8 cellular contexts compared by ENCODE assay signal in the genomic region with DNA sequence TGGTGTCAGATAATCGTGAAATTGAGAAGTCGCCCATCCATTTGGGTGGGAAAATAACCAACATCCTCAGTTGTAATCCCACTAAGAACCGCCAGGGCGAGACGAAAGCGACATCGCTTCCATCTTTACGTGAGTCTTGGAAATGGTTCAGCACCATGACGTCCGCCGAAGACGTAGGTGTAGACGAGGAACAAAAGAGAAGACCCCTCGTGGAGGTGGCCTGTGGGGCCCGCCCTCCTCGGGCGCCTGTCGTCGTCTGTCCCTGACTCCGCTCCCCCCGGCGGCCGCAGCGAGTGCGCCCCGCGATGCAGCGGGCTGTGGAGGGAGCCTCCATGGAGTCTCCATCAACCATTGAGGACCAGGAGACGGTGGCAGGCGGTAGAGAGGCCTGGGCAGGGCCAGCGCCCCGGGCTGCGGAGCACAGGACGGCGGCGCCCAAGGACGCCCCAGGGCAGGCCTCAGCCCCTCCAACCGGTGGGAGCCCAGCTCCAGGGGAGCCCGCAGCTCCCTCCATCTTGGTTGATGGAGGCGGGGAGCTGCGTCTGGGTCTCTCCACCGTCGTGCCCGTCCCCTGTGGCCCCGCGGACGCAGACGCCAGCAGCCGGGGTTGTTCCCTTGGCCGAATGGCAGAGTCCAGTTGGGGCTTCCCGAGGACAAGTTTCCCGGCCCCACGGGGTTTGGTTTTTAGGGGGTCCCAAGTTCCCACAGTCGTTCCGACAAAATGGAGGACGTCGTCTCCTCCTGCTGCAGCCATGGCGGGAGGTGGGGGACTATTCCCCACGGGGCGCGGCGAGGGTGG. TPM values are rescaled to one million over a fixed set of nuclear protein-coding genes. Genes with fewer than 3 reads are reported as not detected.
A peak's percentile ranks its signal among the peaks of the same experiment; 100 is the strongest.
DNase-seq lines count a peak whose midpoint lies in the region; ATAC-seq, FAIRE-seq and TF ChIP-seq lines count a peak whose summit lies in the region.

No MANE protein-coding gene starts in this region.

- H2BK120ac ChIP-seq in IMR-90 (ENCODE audit: low read depth, low read length): no peak overlapping the region
- H2BK120ac ChIP-seq in neuronal stem cell (ENCODE audit: low read depth, low read length): peak overlapping the region; percentile 91

- peak; percentile 48 for ATAC-seq in CD4-positive, alpha-beta T cell (ENCODE audit: poor library complexity)
- ATAC-seq in GM19463 (IDR thresholded peaks at IDR 0.05; ENCODE audit: unreplicated experiment): peak; percentile 3
- no peak for ATAC-seq in IMR-90 (ENCODE audit: low read depth)

- peak overlapping the region; percentile 73 for H2BK12ac ChIP-seq in neuronal stem cell (ENCODE audit: low read length)

- no peaks in the 10 kb centered on the region for H3K9me1 ChIP-seq in IMR-90 (ENCODE audit: insufficient read depth, low read length)

- H2AK9ac ChIP-seq in IMR-90 (replicated peaks; ENCODE audit: low read depth, low read length, poor library complexity): no peak overlapping the region

- no peak overlapping the region for H2BK20ac ChIP-seq in IMR-90 (ENCODE audit: low read depth, low read length)

- in situ Hi-C loops in IMR-90 (cut with MboI; ENCODE audit: low sequenced_read_pairs): no loop called here

- peaks cover 21% of the 10 kb centered on the region; the same call in 1 of the 2 replicates for H4K20me1 ChIP-seq in IMR-90 (ENCODE audit: insufficient read depth, low read length)

- TF ChIP-seq CTCF in CD4-positive, alpha-beta T cell (IDR thresholded peaks at IDR 0.05): peak; percentile 79
- peak; percentile 31; the same call in 1 of the 2 replicates for TF ChIP-seq CTCF in IMR-90 (conservative IDR thresholded peaks at IDR 0.05; ENCODE audit: low read depth, low read length)

- H3K18ac ChIP-seq in IMR-90 (ENCODE audit: low read depth, low read length) (no peak overlapping the region; the same call in 1 of the 2 replicates), neuronal stem cell (ENCODE audit: low read length) (peak overlapping the region; percentile 98)

- H3K27ac ChIP-seq in CD4-positive, alpha-beta T cell (ENCODE audit: low read depth, low read length): peak overlapping the region; percentile 93
- H3K27ac ChIP-seq in IMR-90 (ENCODE audit: insufficient read depth, low read length) (peak overlapping the region; percentile 31), neuronal stem cell (replicated peaks; ENCODE audit: low read length) (peak overlapping the region; percentile 98), stomach smooth muscle (ENCODE audit: low read length) (peak overlapping the region; percentile 94)

- H3K23ac ChIP-seq in IMR-90 (ENCODE audit: low read depth, low read length) (no peak overlapping the region), neuronal stem cell (ENCODE audit: low read depth, low read length, poor library complexity) (peak overlapping the region; percentile 80)

- FAIRE-seq in frontal cortex (lab: Jason Lieb, UNC): no peak

- H3K36me3 ChIP-seq in IMR-90 (ENCODE audit: control insufficient read depth, insufficient read depth, low read length): peaks cover 3% of the 10 kb centered on the region; the same call in 1 of the 2 replicates
- H3K36me3 ChIP-seq in neuronal stem cell (replicated peaks in 1 of 2; ENCODE audit: control insufficient read depth in 2 of 2, insufficient read depth in 2 of 2, low read length in 2 of 2): peaks cover 0 to 21% of the 10 kb centered on the region in 2 donors
- no peaks in the 10 kb centered on the region for H3K36me3 ChIP-seq in stomach smooth muscle (ENCODE audit: control insufficient read depth in 2 of 2, insufficient read depth in 2 of 2, low read length in 2 of 2)

- H4K8ac ChIP-seq in IMR-90 (ENCODE audit: low read depth in 2 of 2, low read length in 2 of 2) (peak overlapping the region; percentile 80 to 81; a peak in 3 of 4 replicates), neuronal stem cell (ENCODE audit: low read depth, low read length) (peak overlapping the region; percentile 86)

- TF ChIP-seq RAD21 in IMR-90 (IDR thresholded peaks at IDR 0.05; ENCODE audit: low read length): no peak

- WGBS in IMR-90 (ENCODE audit: extremely low coverage in 2 of 2, insufficient read length in 1 of 2), 2 experiments: 6% methylated on average over 12 of the region's 62 CpGs; no CpG with 5 or more reads in 1 of the 2 experiments
- WGBS in neuronal stem cell (ENCODE audit: extremely low coverage in 2 of 2, insufficient read length in 2 of 2, insufficient replicate concordance in 1 of 2), 2 donors: no CpG with 5 or more reads among the region's 62 CpGs

- H2AK5ac ChIP-seq in IMR-90 (ENCODE audit: low read depth, low read length): no peak overlapping the region
- H2AK5ac ChIP-seq in neuronal stem cell (ENCODE audit: low read depth, low read length): peak overlapping the region; percentile 95

- H3K9me3 Mint-ChIP-seq in CD4-positive, alpha-beta T cell: no peaks in the 10 kb centered on the region

- H3K27me3 Mint-ChIP-seq in CD4-positive, alpha-beta T cell: no peaks in the 10 kb centered on the region

- H3K4me3 ChIP-seq in IMR-90 (ENCODE audit: insufficient read depth, low read depth, low read length) (peak overlapping the region; percentile 47), neuronal stem cell (ENCODE audit: low read length in 2 of 2) (peak overlapping the region; percentile 81 to 91), stomach smooth muscle (ENCODE audit: low read length in 2 of 2) (peak overlapping the region; percentile 45 to 75)

- H3K4me1 Mint-ChIP-seq in CD4-positive, alpha-beta T cell (ENCODE audit: low read depth): peaks cover 26% of the 10 kb centered on the region

- H3K36me3 Mint-ChIP-seq in CD4-positive, alpha-beta T cell (ENCODE audit: low read depth): peaks cover 36% of the 10 kb centered on the region

- H4K5ac ChIP-seq in IMR-90 (ENCODE audit: low read depth, low read length): peak overlapping the region; percentile 65; the same call in 1 of the 2 replicates

- no peak overlapping the region for H3K56ac ChIP-seq in IMR-90 (ENCODE audit: extremely low read depth, insufficient read depth, low read length)

- H3K9ac ChIP-seq in IMR-90 (ENCODE audit: low read depth, low read length) (peak overlapping the region; percentile 56; the same call in 1 of the 2 replicates), neuronal stem cell (ENCODE audit: low read depth, low read length, poor library complexity) (peak overlapping the region; percentile 91), stomach smooth muscle (ENCODE audit: low read length in 2 of 2) (peak overlapping the region; percentile 66 to 75)

- H2AFZ ChIP-seq in IMR-90 (replicated peaks; ENCODE audit: low read length, poor library complexity) (peak overlapping the region; percentile 93), neuronal stem cell (ENCODE audit: low read length) (peak overlapping the region; percentile 97)

- dilution Hi-C loops in IMR-90 (cut with HindIII; ENCODE audit: low sequenced_read_pairs, unreplicated experiment): no loop called here

- no peaks in the 10 kb centered on the region for H3K9me3 ChIP-seq in CD4-positive, alpha-beta T cell (ENCODE audit: control insufficient read depth, low read length)
- H3K9me3 ChIP-seq in IMR-90 (ENCODE audit: control insufficient read depth, insufficient read depth, low read length) (no peaks in the 10 kb centered on the region), neuronal stem cell (replicated peaks in 1 of 2; ENCODE audit: control insufficient read depth in 2 of 2, insufficient read depth in 1 of 2, low read depth in 1 of 2, low read length in 2 of 2) (no peaks in the 10 kb centered on the region), stomach smooth muscle (ENCODE audit: control insufficient read depth in 2 of 2, low read length in 2 of 2) (no peaks in the 10 kb centered on the region)

- intact Hi-C loops in CD4-positive, alpha-beta T cell (cut with DNase I, micrococcal nuclease): loop anchor here (1.0 to 10.0 kb wide), 5 partner anchors 94 to 1647 kb away; a partner anchor contains a TSS
- intact Hi-C loops in IMR-90 (cut with micrococcal nuclease): loop anchor here (2.0 to 10.0 kb wide), 2 partner anchors 175 to 253 kb away; a partner anchor contains a TSS

- no peak overlapping the region for H3K4ac ChIP-seq in IMR-90 (ENCODE audit: low read depth, low read length)
- H3K4ac ChIP-seq in neuronal stem cell (ENCODE audit: low read length): peak overlapping the region; percentile 98

- H3K4me1 ChIP-seq in IMR-90 (ENCODE audit: control insufficient read depth, insufficient read depth, low read length) (peaks cover 2% of the 10 kb centered on the region; the same call in 1 of the 2 replicates), neuronal stem cell (ENCODE audit: control insufficient read depth in 2 of 2, insufficient read depth in 1 of 2, low read depth in 1 of 2, low read length in 2 of 2) (peaks cover 0 to 7% of the 10 kb centered on the region in 2 donors), stomach smooth muscle (ENCODE audit: control insufficient read depth, insufficient read depth, low read length) (peaks cover 10% of the 10 kb centered on the region)

- H3K79me1 ChIP-seq in IMR-90 (ENCODE audit: low read depth in 1 of 2, low read length in 2 of 2): peaks cover 7 to 19% of the 10 kb centered on the region in 2 experiments; a peak in 3 of 4 replicates
- peaks cover 3% of the 10 kb centered on the region for H3K79me1 ChIP-seq in neuronal stem cell (ENCODE audit: low read depth, low read length)

- H3K27ac Mint-ChIP-seq in CD4-positive, alpha-beta T cell: peak overlapping the region; percentile 98

- H3K4me3 Mint-ChIP-seq in CD4-positive, alpha-beta T cell: peak overlapping the region; percentile 95

- peak overlapping the region; percentile 49; the same call in 1 of the 2 replicates for H4K91ac ChIP-seq in IMR-90 (ENCODE audit: insufficient read depth, low read depth, low read length)
- H4K91ac ChIP-seq in neuronal stem cell (ENCODE audit: low read depth, low read length, poor library complexity): peak overlapping the region; percentile 72

- H2BK15ac ChIP-seq in IMR-90 (ENCODE audit: low read depth, low read length) (no peak overlapping the region), neuronal stem cell (ENCODE audit: low read length) (peak overlapping the region; percentile 75)

- peak overlapping the region; percentile 65 for H3K4me2 ChIP-seq in IMR-90 (ENCODE audit: low read depth, low read length)
- peak overlapping the region; percentile 97 for H3K4me2 ChIP-seq in neuronal stem cell (ENCODE audit: insufficient read depth, low read length, poor library complexity, severe bottlenecking)

- H3K14ac ChIP-seq in IMR-90 (replicated peaks; ENCODE audit: low read depth, low read length) (no peak overlapping the region), neuronal stem cell (ENCODE audit: low read length) (peak overlapping the region; percentile 82)

- peak; percentile 62 to 87 (median 70) for DNase-seq in CD4-positive, alpha-beta T cell
- DNase-seq in IMR-90 (peak; percentile 18), RPMI7951 (ENCODE audit: low read depth) (peak; percentile 81), frontal cortex (ENCODE audit: low spot score in 2 of 2) (peak; percentile 32 to 48), neuronal stem cell (ENCODE audit: low spot score) (peak; percentile 74)
- peak; percentile 72 for DNase-seq in activated gamma-delta T cell treated with anti-CD3 and anti-CD28 coated beads, Interleukin-2, amount 50 U/mL, for 16 hours (ENCODE audit: low read depth)

- H2BK5ac ChIP-seq in IMR-90 (ENCODE audit: low read depth, low read length, poor library complexity, severe bottlenecking): peak overlapping the region; percentile 44
- H2BK5ac ChIP-seq in neuronal stem cell (ENCODE audit: low read length): peak overlapping the region; percentile 96

- no TSS peak for BruUV-seq in IMR-90 (replicated peaks; lab: Mats Ljungman, UMichigan)

- TF ChIP-seq POLR2A in IMR-90 (IDR thresholded peaks at IDR 0.05; ENCODE audit: low read depth, low read length): no peak

- H3K27me3 ChIP-seq in CD4-positive, alpha-beta T cell (ENCODE audit: control insufficient read depth, insufficient read depth, low read length): no peaks in the 10 kb centered on the region
- H3K27me3 ChIP-seq in IMR-90 (ENCODE audit: control insufficient read depth, insufficient read depth, low read length): no peaks in the 10 kb centered on the region
- no peaks in the 10 kb centered on the region for H3K27me3 ChIP-seq in neuronal stem cell (ENCODE audit: control insufficient read depth in 3 of 3, insufficient read depth in 3 of 3, low read depth in 1 of 3, low read length in 3 of 3)
- no peaks in the 10 kb centered on the region for H3K27me3 ChIP-seq in stomach smooth muscle (ENCODE audit: control insufficient read depth in 1 of 2, insufficient read depth in 2 of 2, low read length in 2 of 2)

- POLR2A ChIA-PET in CD4-positive, alpha-beta T cell (lab: Charles Lee): interaction anchor here (0.6 to 2.7 kb wide), 13 partner anchors 26 to 1646 kb away, joined by 3 to 45 read pairs (median 3); a partner anchor contains a TSS
- POLR2A ChIA-PET in IMR-90 (lab: Charles Lee; ENCODE audit: unreplicated experiment): no interaction called here

- CTCF ChIA-PET in CD4-positive, alpha-beta T cell (lab: Charles Lee): interaction anchor here (0.6 kb wide), 1 partner anchor 94 kb away, joined by 3 read pairs; a partner anchor contains a TSS
- CTCF ChIA-PET in IMR-90 (lab: Yijun Ruan, JAX): no interaction called here

RNA-seq across cellular contexts. Expression of a gene that starts 1.0 kb away (rescaled TPM):
- total RNA-seq in CD4-positive, alpha-beta T cell: 100 to 1,000 TPM; 106 to 110 TPM
- 51.1 and 60.3 TPM in 2 replicates for total RNA-seq in IMR-90 (2012; rRNA removed)
- 10.8 and 15.7 TPM in 2 replicates for polyA plus RNA-seq in IMR-90 (2012; rRNA removed)
- 1.5 and 1.7 TPM in 2 replicates for polyA plus RNA-seq in IMR-90 (2012; cell fraction: cytosol; rRNA removed)
- 4.1 and 52.3 TPM in 2 replicates for polyA plus RNA-seq in IMR-90 (2012; cell fraction: nucleus; rRNA removed; ENCODE audit: low replicate concordance)
- total RNA-seq in RPMI7951 (2014; rRNA removed; shearing (Covaris generic)): 25.6 and 31.7 TPM in 2 replicates
- 180 TPM for total RNA-seq in frontal cortex
- polyA plus RNA-seq in neuronal stem cell (2013, experiment 1 of 2): 100 TPM
- polyA plus RNA-seq in neuronal stem cell (2013, experiment 2 of 2): 107 TPM

Comparison
In these comparisons a context has a peak if more than half of its experiments do, and no peak if none do; other contexts are left out.
1. DNase-seq: peak in every context shown above with its lines; median percentile 81 in RPMI7951; 74 in neuronal stem cell; 72 in activated gamma-delta T cell treated with anti-CD3 and anti-CD28 coated beads, Interleukin-2, amount 50 U/mL, for 16 hours; 70 in CD4-positive, alpha-beta T cell; 40 in frontal cortex; 18 in IMR-90.
2. H3K27ac ChIP-seq: peak in every context shown above with its lines; median percentile 98 in neuronal stem cell; 94 in stomach smooth muscle; 93 in CD4-positive, alpha-beta T cell; 31 in IMR-90.